12 cellular contexts compared by ENCODE assay signal in genomic region chr15:66925721-66926120, GRCh38.
"Had no signal": no experiment of that assay in that cellular context is flagged by ENCODE, and none has a peak within 500 bp of the region (broad histone marks: within the 10 kb centered on the region; RNA-seq: fewer than 3 reads in every experiment).

No MANE protein-coding gene starts in this region.

- H3K4me1 ChIP-seq: foreskin keratinocyte had no signal

- ATAC-seq: effector memory CD8-positive, alpha-beta T cell; foreskin keratinocyte; left cardiac atrium; left ventricle myocardium superior; naive thymus-derived CD8-positive, alpha-beta T cell had no signal

- H3K4me3 Mint-ChIP-seq: effector memory CD8-positive, alpha-beta T cell; naive thymus-derived CD8-positive, alpha-beta T cell had no signal

- H3K27ac ChIP-seq: foreskin keratinocyte, neutrophil, right atrium auricular region had no signal

- DNase-seq: effector memory CD8-positive, alpha-beta T cell; foreskin keratinocyte; kidney; left cardiac atrium; left ventricle myocardium superior; naive thymus-derived CD8-positive, alpha-beta T cell; small intestine; stimulated activated CD4-positive, alpha-beta T cell treated with anti-CD3 and anti-CD28 coated beads, Interleukin-12 subunit alpha, Interleukin-12 subunit beta, amount 100 ng/mL, for 4 hours; stimulated activated CD4-positive, alpha-beta T cell treated with anti-CD3 and anti-CD28 coated beads, Interleukin-2, amount 100 ng/mL, for 48 hours; stimulated activated naive CD4-positive, alpha-beta T cell treated with Interleukin-2 at 50 U/mL for 16 hours had no signal

- H3K9me3 ChIP-seq: neutrophil had no signal

- H3K4me3 ChIP-seq: right atrium auricular region had no signal

- H3K27me3 ChIP-seq: neutrophil, right atrium auricular region had no signal

- H3K36me3 ChIP-seq: neutrophil, right atrium auricular region had no signal

- H3K9me3 Mint-ChIP-seq: effector memory CD8-positive, alpha-beta T cell had no signal

- H3K27ac Mint-ChIP-seq: effector memory CD8-positive, alpha-beta T cell; naive thymus-derived CD8-positive, alpha-beta T cell had no signal
